ENCODE assay signal across 28 cellular contexts in the genomic region with DNA sequence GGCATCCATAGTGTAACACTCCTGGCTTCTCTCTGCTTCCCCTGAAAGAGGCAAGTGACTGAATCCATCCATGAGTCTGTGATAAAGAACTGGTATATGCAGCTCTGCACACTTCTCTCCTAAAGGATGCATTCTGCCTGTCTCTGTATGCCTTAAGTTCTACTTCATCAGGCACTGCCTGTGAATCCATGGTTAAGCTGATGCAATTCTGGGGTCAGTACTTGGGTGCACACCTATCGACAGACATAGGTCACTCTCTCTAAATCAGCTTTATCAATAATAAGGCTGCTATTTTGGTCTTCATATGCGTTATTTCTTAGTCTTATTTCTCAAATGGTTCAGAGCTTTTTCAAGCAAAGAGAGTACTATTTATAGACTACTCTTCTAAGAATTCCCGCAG.
"Had no signal": no experiment of that assay in that cellular context is flagged by ENCODE, and none has a peak within 500 bp of the region (broad histone marks: within the 10 kb centered on the region; RNA-seq: fewer than 3 reads in every experiment).

No MANE protein-coding gene starts in this region.

- H3K4me3 ChIP-seq: colonic mucosa, esophagus squamous epithelium, gastroesophageal sphincter had no signal

- DNase-seq: activated CD4-positive, alpha-beta memory T cell treated with anti-CD3 and anti-CD28 coated beads for 36 hours; activated CD4-positive, alpha-beta T cell treated with anti-CD3 and anti-CD28 coated beads for 36 hours; activated CD4-positive, alpha-beta T cell treated with anti-CD3 and anti-CD28 coated beads, Interleukin-2, amount 10 ng/mL, durations not matched to agents 24 days and 14 days; activated CD4-positive, CD25-positive, alpha-beta regulatory T cell; activated CD4-positive, CD25-positive, alpha-beta regulatory T cell treated with anti-CD3 and anti-CD28 coated beads, Interleukin-2, amount 50 U/mL, for 72 hours; activated CD8-positive, alpha-beta memory T cell treated with anti-CD3 and anti-CD28 coated beads for 24 hours; activated effector memory CD4-positive, alpha-beta T cell treated with Interleukin-2 at 50 U/mL for 16 hours; activated gamma-delta T cell treated with Interleukin-2 at 50 U/mL for 16 hours; activated naive CD4-positive, alpha-beta T cell treated with anti-CD3 and anti-CD28 coated beads, Interleukin-2, amount 50 U/mL, for 16 hours; activated naive CD4-positive, alpha-beta T cell treated with Interleukin-2 at 50 U/mL for 16 hours; activated T-cell treated with anti-CD3 and anti-CD28 coated beads, Interleukin-2, amount 50 U/mL, for 4 hours; amniotic stem cell; anterior cingulate cortex; central memory CD4-positive, alpha-beta T cell; cerebellar nuclear complex; colonic mucosa; effector CD8-positive, alpha-beta T cell; esophagus squamous epithelium; foreskin melanocyte; T-helper 1 cell; T-helper 17 cell; T1000 had no signal

- ATAC-seq: activated CD4-positive, alpha-beta T cell treated with anti-CD3 and anti-CD28 coated beads for 36 hours; activated T-cell treated with anti-CD3 and anti-CD28 coated beads, Interleukin-2, amount 50 U/mL, for 4 hours; activated T-helper 17 cell treated with anti-CD3 and anti-CD28 coated beads, Interleukin-2, amount 50 U/mL, for 72 hours; gastroesophageal sphincter; T-helper 17 cell had no signal

- H3K36me3 ChIP-seq: colonic mucosa, esophagus squamous epithelium, gastroesophageal sphincter had no signal

- FAIRE-seq: astrocyte, endometrium, endothelial cell of umbilical vein had no signal

- H3K9me3 ChIP-seq: colonic mucosa, esophagus squamous epithelium, gastroesophageal sphincter had no signal

- H3K27me3 ChIP-seq: colonic mucosa, esophagus squamous epithelium, gastroesophageal sphincter had no signal

- H3K4me1 ChIP-seq: colonic mucosa, esophagus squamous epithelium, gastroesophageal sphincter had no signal

- H3K27ac ChIP-seq: colonic mucosa, epithelial cell of prostate, esophagus squamous epithelium, gastroesophageal sphincter had no signal
